12 cellular contexts compared by ENCODE assay signal in the genomic region with DNA sequence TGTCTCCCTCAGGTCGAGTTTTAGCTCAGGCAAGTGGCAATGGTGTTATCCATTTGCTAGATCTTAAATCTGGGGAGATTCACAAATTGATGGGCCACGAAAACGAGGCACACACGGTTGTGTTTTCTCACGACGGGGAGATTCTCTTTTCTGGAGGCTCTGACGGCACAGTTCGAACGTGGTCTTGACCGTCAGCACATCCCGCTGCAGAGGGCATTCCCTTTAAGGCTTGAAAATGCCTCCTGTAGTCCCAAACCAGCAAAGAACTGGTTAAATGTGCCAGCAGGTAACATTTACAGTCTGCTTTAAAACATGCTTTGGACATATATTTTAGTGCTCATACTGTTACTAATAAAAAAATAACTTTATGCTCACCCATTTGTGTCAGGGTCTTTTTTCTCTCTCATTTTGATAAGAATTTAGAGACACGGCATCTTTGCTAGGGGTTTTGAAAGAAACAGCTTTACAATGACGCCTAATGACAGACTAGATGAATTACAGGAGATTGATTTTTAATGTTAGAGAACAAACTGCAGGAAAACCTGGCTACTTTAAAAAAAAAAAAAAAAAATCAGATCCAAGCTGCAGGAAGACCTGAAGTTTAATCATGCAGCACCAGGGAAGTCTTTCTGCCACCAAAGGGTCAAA. TPM values are rescaled to one million over a fixed set of nuclear protein-coding genes. Genes with fewer than 3 reads are reported as not detected.
DNase-seq lines count a peak whose midpoint lies in the region; ATAC-seq and TF ChIP-seq lines count a peak whose summit lies in the region.
"Had no signal": no experiment of that assay in that cellular context is flagged by ENCODE, and none has a peak within 500 bp of the region (broad histone marks: within the 10 kb centered on the region; RNA-seq: fewer than 3 reads in every experiment).

No MANE protein-coding gene starts in this region.

- no peak overlapping the region for H3K18ac ChIP-seq in trophoblast cell (ENCODE audit: low read length)

- no peaks in the 10 kb centered on the region for H3K36me3 ChIP-seq in trophoblast cell (ENCODE audit: control insufficient read depth in 1 of 2, insufficient read depth in 2 of 2, low read length in 2 of 2)
- H3K36me3 ChIP-seq in vagina = no peaks in the 10 kb centered on the region
- H3K36me3 ChIP-seq: tibial artery had no signal

- TF ChIP-seq POLR2A in vagina (IDR thresholded peaks at IDR 0.05) = no peak

- H4K12ac ChIP-seq in trophoblast cell (ENCODE audit: low read depth, low read length) = no peak overlapping the region

- no peaks in the 10 kb centered on the region for H3K36me3 Mint-ChIP-seq in WTC11
- H3K36me3 Mint-ChIP-seq: natural killer cell had no signal

- TF ChIP-seq CTCF in WTC11 (IDR thresholded peaks at IDR 0.05) = no peak
- TF ChIP-seq CTCF in vagina (IDR thresholded peaks at IDR 0.05) = no peak

- H3K4me1 ChIP-seq in trophoblast cell (ENCODE audit: control insufficient read depth in 1 of 2, insufficient read depth in 2 of 2, low read length in 2 of 2) = no peaks in the 10 kb centered on the region
- H3K4me1 ChIP-seq in vagina = no peaks in the 10 kb centered on the region
- H3K4me1 ChIP-seq: tibial artery had no signal

- DNase-seq in NCI-H2029 (lab: John Stamatoyannopoulos, UW) (peak; percentile 4), NCI-H2029 treated with DMSO at 0.1 percent for 48 hours (lab: John Stamatoyannopoulos, UW) (no peak), NCI-H2107 treated with DMSO at 0.1 percent for 48 hours (lab: John Stamatoyannopoulos, UW; ENCODE audit: unreplicated experiment) (peak; percentile 52), WTC11 (ENCODE audit: low spot score) (no peak), trophoblast cell (no peak), vagina (ENCODE audit: extremely low spot score in 2 of 2) (no peak)
- DNase-seq in stimulated activated CD4-positive, alpha-beta T cell treated with anti-CD3 and anti-CD28 coated beads, Interleukin-2, amount 100 ng/mL, for 48 hours = no peak
- DNase-seq: natural killer cell had no signal

- H2AK5ac ChIP-seq in trophoblast cell (ENCODE audit: low read length) = no peak overlapping the region

- H3K4me2 ChIP-seq in trophoblast cell (ENCODE audit: low read length) = no peak overlapping the region
- H3K4me2 ChIP-seq: smooth muscle cell had no signal

- no peak overlapping the region for H3K27ac Mint-ChIP-seq in WTC11
- H3K27ac Mint-ChIP-seq: natural killer cell had no signal

- H3K9ac ChIP-seq in trophoblast cell (ENCODE audit: low read length) = peak overlapping the region; percentile 66

- CTCF ChIA-PET in WTC11 (lab: Charles Lee) = interaction anchor here (0.6 to 1.6 kb wide), 11 partner anchors 11 to 1150 kb away, joined by 3 to 7 read pairs (median 4); no protein-coding TSS in a partner anchor

- H3K4me3 Mint-ChIP-seq in WTC11 = 0 out of 2 replicates have a peak overlapping the region, but pooled peaks have one; percentile 10
- H3K4me3 Mint-ChIP-seq: natural killer cell had no signal

- no peak overlapping the region for H2AFZ ChIP-seq in trophoblast cell (ENCODE audit: insufficient read depth, low read length, poor library complexity)

- peak; percentile 21; the same call in 1 of the 2 replicates for ATAC-seq in WTC11
- ATAC-seq in activated CD4-positive, CD25-positive, alpha-beta regulatory T cell treated with anti-CD3 and anti-CD28 coated beads, Interleukin-2, amount 50 U/mL, for 24 hours = no peak
- ATAC-seq: natural killer cell had no signal

- H3K27me3 ChIP-seq in trophoblast cell (ENCODE audit: insufficient read depth, low read length) (no peaks in the 10 kb centered on the region), vagina (no peaks in the 10 kb centered on the region)
- H3K27me3 ChIP-seq: tibial artery had no signal

- no peak overlapping the region for H2BK120ac ChIP-seq in trophoblast cell (ENCODE audit: insufficient read depth, low read length, poor library complexity)

- no peak overlapping the region for H4K91ac ChIP-seq in trophoblast cell (ENCODE audit: low read depth, low read length)

- no peak overlapping the region for H2BK12ac ChIP-seq in trophoblast cell (ENCODE audit: low read length)

- H3K79me2 ChIP-seq in trophoblast cell (ENCODE audit: control insufficient read depth, insufficient read depth, low read length, poor library complexity) = no peaks in the 10 kb centered on the region

- no peak overlapping the region for H3K23ac ChIP-seq in trophoblast cell (ENCODE audit: low read length)

- WGBS in trophoblast cell (ENCODE audit: extremely low coverage, insufficient coverage, insufficient read length) = no CpG with 5 or more reads among the region's 13 CpGs

- H3K79me1 ChIP-seq in trophoblast cell (ENCODE audit: low read length) = no peaks in the 10 kb centered on the region

- intact Hi-C loops in vagina (cut with DNase I) = no loop called here

- POLR2A ChIA-PET in WTC11 (lab: Charles Lee) = interaction anchor here (0.7 kb wide), 1 partner anchor 10 kb away, joined by 5 read pairs; no protein-coding TSS in a partner anchor

- H3K4ac ChIP-seq in trophoblast cell (ENCODE audit: low read depth, low read length) = no peak overlapping the region

- no peaks in the 10 kb centered on the region for H3K27me3 Mint-ChIP-seq in WTC11 (ENCODE audit: low read depth)

- no peaks in the 10 kb centered on the region for H3K9me3 Mint-ChIP-seq in WTC11
- H3K9me3 Mint-ChIP-seq: natural killer cell had no signal

- no peak overlapping the region for H3K14ac ChIP-seq in trophoblast cell (ENCODE audit: low read length)

- H4K8ac ChIP-seq in trophoblast cell (ENCODE audit: low read depth, low read length) = no peak overlapping the region

- H3K4me3 ChIP-seq in trophoblast cell (ENCODE audit: low read depth, low read length) (no peak overlapping the region), vagina (no peak overlapping the region)
- H3K4me3 ChIP-seq: smooth muscle cell, tibial artery had no signal

- H2BK5ac ChIP-seq in trophoblast cell (ENCODE audit: low read depth, low read length, poor library complexity) = no peak overlapping the region

- peaks cover 5% of the 10 kb centered on the region; the same call in 1 of the 2 replicates for H3K4me1 Mint-ChIP-seq in WTC11
- H3K4me1 Mint-ChIP-seq: natural killer cell had no signal

- H3K27ac ChIP-seq in trophoblast cell (ENCODE audit: low read depth, low read length) (no peak overlapping the region), vagina (no peak overlapping the region)
- H3K27ac ChIP-seq: tibial artery had no signal

- peaks cover 1% of the 10 kb centered on the region for H3K9me3 ChIP-seq in trophoblast cell (ENCODE audit: insufficient read depth, low read depth, low read length)
- H3K9me3 ChIP-seq in vagina = no peaks in the 10 kb centered on the region
- H3K9me3 ChIP-seq: tibial artery had no signal

TF ChIP-seq in WTC11, 78 proteins besides CTCF, POLR2A, EP300 and RAD21:
- TF ChIP-seq, protein P1, sequence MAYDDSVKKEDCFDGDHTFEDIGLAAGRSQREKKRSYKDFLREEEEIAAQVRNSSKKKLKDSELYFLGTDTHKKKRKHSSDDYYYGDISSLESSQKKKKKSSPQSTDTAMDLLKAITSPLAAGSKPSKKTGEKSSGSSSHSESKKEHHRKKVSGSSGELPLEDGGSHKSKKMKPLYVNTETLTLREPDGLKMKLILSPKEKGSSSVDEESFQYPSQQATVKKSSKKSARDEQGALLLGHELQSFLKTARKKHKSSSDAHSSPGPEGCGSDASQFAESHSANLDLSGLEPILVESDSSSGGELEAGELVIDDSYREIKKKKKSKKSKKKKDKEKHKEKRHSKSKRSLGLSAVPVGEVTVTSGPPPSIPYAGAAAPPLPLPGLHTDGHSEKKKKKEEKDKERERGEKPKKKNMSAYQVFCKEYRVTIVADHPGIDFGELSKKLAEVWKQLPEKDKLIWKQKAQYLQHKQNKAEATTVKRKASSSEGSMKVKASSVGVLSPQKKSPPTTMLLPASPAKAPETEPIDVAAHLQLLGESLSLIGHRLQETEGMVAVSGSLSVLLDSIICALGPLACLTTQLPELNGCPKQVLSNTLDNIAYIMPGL (CRISPR knock-in tag; IDR thresholded peaks at IDR 0.05) = no peak
- TF ChIP-seq ZNF232 (CRISPR knock-in tag; IDR thresholded peaks at IDR 0.05) (no peak), ZBTB21 (CRISPR knock-in tag; IDR thresholded peaks at IDR 0.05; ENCODE audit: borderline replicate concordance) (no peak), PRRX2 (CRISPR knock-in tag; IDR thresholded peaks at IDR 0.05) (no peak), GABPB1 (CRISPR knock-in tag; IDR thresholded peaks at IDR 0.05) (no peak), TCF7 (CRISPR knock-in tag; IDR thresholded peaks at IDR 0.05; ENCODE audit: low read depth) (no peak), NR2C2 (CRISPR knock-in tag; IDR thresholded peaks at IDR 0.05) (no peak), CREM (CRISPR knock-in tag; IDR thresholded peaks at IDR 0.05) (no peak), FOXP1 (CRISPR knock-in tag; IDR thresholded peaks at IDR 0.05; ENCODE audit: borderline replicate concordance) (no peak), RELA (CRISPR knock-in tag; IDR thresholded peaks at IDR 0.05; ENCODE audit: borderline replicate concordance) (no peak), ZNF423 (CRISPR knock-in tag; IDR thresholded peaks at IDR 0.05) (no peak), MXD4 (CRISPR knock-in tag; IDR thresholded peaks at IDR 0.05; ENCODE audit: borderline replicate concordance) (no peak)

RNA-seq across cellular contexts. Expression of gene VWC2L, which starts 0.6 kb away (rescaled TPM):
- total RNA-seq in WTC11 (2021) (not detected in 3 replicates), vagina (not detected)
- polyA plus RNA-seq in trophoblast cell (2013) = 0.11 and 0.14 TPM in 2 replicates
- total RNA-seq: natural killer cell, smooth muscle cell had no signal
- polyA plus RNA-seq: adipose tissue, smooth muscle cell had no signal

Comparison
In these comparisons a context has a peak if more than half of its experiments do, and no peak if none do; other contexts are left out.
1. DNase-seq: peak in NCI-H2029 (single experiment) and NCI-H2107 treated with DMSO at 0.1 percent for 48 hours (single experiment); none in NCI-H2029 treated with DMSO at 0.1 percent for 48 hours (single experiment), WTC11 (single experiment), trophoblast cell (0 of 2), vagina (0 of 2) and stimulated activated CD4-positive, alpha-beta T cell treated with anti-CD3 and anti-CD28 coated beads, Interleukin-2, amount 100 ng/mL, for 48 hours (0 of 2).